ENCODE assay signal across 11 cellular contexts in the genomic region with DNA sequence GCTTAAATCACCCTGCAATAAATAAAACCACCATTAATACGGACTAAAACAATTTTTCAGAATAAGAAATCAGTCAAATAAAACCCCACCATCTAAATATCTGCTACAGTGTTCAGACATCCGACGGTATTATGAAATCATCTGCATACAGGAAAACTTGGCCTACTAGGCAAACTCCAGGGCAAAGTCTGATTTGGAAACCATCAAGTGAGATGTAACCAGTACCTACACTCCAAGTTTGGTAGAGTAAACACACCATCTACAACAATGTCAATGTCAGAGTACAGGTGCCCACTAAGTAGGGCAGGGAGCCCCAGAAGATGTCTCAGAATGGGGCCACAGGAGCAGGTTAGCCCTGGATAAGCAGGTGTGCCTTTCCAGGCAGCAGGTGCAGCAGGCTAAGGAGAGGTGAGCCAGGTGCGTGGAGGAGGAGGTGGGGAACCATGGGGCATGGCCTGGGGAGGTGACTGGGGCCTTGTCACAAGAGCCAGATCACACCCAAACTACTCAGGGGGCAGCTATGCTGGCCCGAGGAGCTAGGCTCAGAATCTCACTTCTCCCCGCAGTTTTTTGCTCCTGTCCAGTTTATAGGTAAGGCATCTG. TPM values are rescaled to one million over a fixed set of nuclear protein-coding genes. Genes with fewer than 3 reads are reported as not detected.
DNase-seq lines count a peak whose midpoint lies in the region; ATAC-seq and TF ChIP-seq lines count a peak whose summit lies in the region.
"Had no signal": no experiment of that assay in that cellular context is flagged by ENCODE, and none has a peak within 500 bp of the region (broad histone marks: within the 10 kb centered on the region; RNA-seq: fewer than 3 reads in every experiment).

No MANE protein-coding gene starts in this region.

- H3K27ac ChIP-seq in 22Rv1: peak overlapping the region; percentile 60
- peak overlapping the region; percentile 93 for H3K27ac ChIP-seq in IMR-90 (ENCODE audit: insufficient read depth, low read length)
- H3K27ac ChIP-seq in dorsolateral prefrontal cortex: peak overlapping the region in 42 of 59 donors; percentile 6 to 78 (median 58)
- peak overlapping the region; percentile 64 to 85 for H3K27ac ChIP-seq in ovary

- H3K9me3 ChIP-seq in IMR-90 (ENCODE audit: control insufficient read depth, insufficient read depth, low read length) (no peaks in the 10 kb centered on the region), ovary (no peaks in the 10 kb centered on the region)

- no peak overlapping the region; the same call in 1 of the 2 replicates for H2BK20ac ChIP-seq in IMR-90 (ENCODE audit: low read depth, low read length)

- H3K18ac ChIP-seq in IMR-90 (ENCODE audit: low read depth, low read length): peak overlapping the region; percentile 62

- H4K20me1 ChIP-seq in IMR-90 (ENCODE audit: insufficient read depth, low read length): peaks cover 93% of the 10 kb centered on the region

- POLR2A ChIA-PET in IMR-90 (lab: Charles Lee; ENCODE audit: unreplicated experiment): no interaction called here

- no peak overlapping the region; a peak in 1 of 4 replicates for H4K8ac ChIP-seq in IMR-90 (ENCODE audit: low read depth in 2 of 2, low read length in 2 of 2)

- H2BK15ac ChIP-seq in IMR-90 (ENCODE audit: low read depth, low read length): 0 out of 3 replicates have a peak overlapping the region, but pooled peaks have one; percentile 22

- H3K79me1 ChIP-seq in IMR-90 (ENCODE audit: low read depth in 1 of 2, low read length in 2 of 2): peaks cover 33 to 94% of the 10 kb centered on the region in 2 experiments

- H3K9ac ChIP-seq in IMR-90 (ENCODE audit: low read depth, low read length): no peak overlapping the region

- H2AK9ac ChIP-seq in IMR-90 (replicated peaks; ENCODE audit: low read depth, low read length, poor library complexity): peak overlapping the region; percentile 73

- peak overlapping the region; percentile 83 for H2BK5ac ChIP-seq in IMR-90 (ENCODE audit: low read depth, low read length, poor library complexity, severe bottlenecking)

- H4K91ac ChIP-seq in IMR-90 (ENCODE audit: insufficient read depth, low read depth, low read length): peak overlapping the region; percentile 24; the same call in 1 of the 2 replicates

- H2AFZ ChIP-seq in IMR-90 (replicated peaks; ENCODE audit: low read length, poor library complexity): no peak overlapping the region

- TF ChIP-seq RAD21 in IMR-90 (IDR thresholded peaks at IDR 0.05; ENCODE audit: low read length): no peak

- DNase-seq in IMR-90 (no peak), dorsolateral prefrontal cortex (no peak), ovary (peak in 1 of 5 donors; percentile 43), posterior cingulate gyrus (no peak), cerebellar nuclear complex (lab: John Stamatoyannopoulos, UW) (no peak), NCI-H446 (lab: John Stamatoyannopoulos, UW) (no peak)
- DNase-seq: NCI-H2081 treated with DMSO at 0.1 percent for 48 hours; stimulated activated naive CD4-positive, alpha-beta T cell; SW 1271 had no signal

- peak overlapping the region; percentile 31; the same call in 1 of the 2 replicates for H3K56ac ChIP-seq in IMR-90 (ENCODE audit: extremely low read depth, insufficient read depth, low read length)

- H3K4me2 ChIP-seq in IMR-90 (ENCODE audit: low read depth, low read length): no peak overlapping the region; the same call in 1 of the 2 replicates

- BruUV-seq in IMR-90 (replicated peaks; lab: Mats Ljungman, UMichigan): no TSS peak

- peak overlapping the region; percentile 45; the same call in 1 of the 2 replicates for H3K14ac ChIP-seq in IMR-90 (replicated peaks; ENCODE audit: low read depth, low read length)

- intact Hi-C loops in IMR-90 (cut with micrococcal nuclease): no loop called here
- intact Hi-C loops in dorsolateral prefrontal cortex (cut with DNase I): no loop called here
- intact Hi-C loops in ovary (cut with DNase I): no loop called here
- intact Hi-C loops in posterior cingulate gyrus (cut with DNase I): no loop called here

- ATAC-seq in IMR-90 (ENCODE audit: low read depth) (no peak), GM19035 (IDR thresholded peaks at IDR 0.05; ENCODE audit: unreplicated experiment) (no peak)

- H3K27me3 ChIP-seq in IMR-90 (ENCODE audit: control insufficient read depth, insufficient read depth, low read length): no peaks in the 10 kb centered on the region
- H3K27me3 ChIP-seq in dorsolateral prefrontal cortex: no peaks in the 10 kb centered on the region
- no peaks in the 10 kb centered on the region for H3K27me3 ChIP-seq in ovary

- WGBS in IMR-90 (ENCODE audit: extremely low coverage in 2 of 2, insufficient read length in 1 of 2), 2 experiments: 100% methylated on average over 2 of the region's 6 CpGs; no CpG with 5 or more reads in 1 of the 2 experiments
- WGBS in ovary, 3 donors: 46 to 59% (median 49%) methylated on average over 6 of the region's 6 CpGs

- H3K4ac ChIP-seq in IMR-90 (ENCODE audit: low read depth, low read length): peak overlapping the region; percentile 66; the same call in 1 of the 2 replicates

- TF ChIP-seq POLR2A in IMR-90 (IDR thresholded peaks at IDR 0.05; ENCODE audit: low read depth, low read length) (no peak), ovary (IDR thresholded peaks at IDR 0.05) (no peak)

- H3K36me3 ChIP-seq in IMR-90 (ENCODE audit: control insufficient read depth, insufficient read depth, low read length): no peaks in the 10 kb centered on the region
- H3K36me3 ChIP-seq in ovary: no peaks in the 10 kb centered on the region

- H2AK5ac ChIP-seq in IMR-90 (ENCODE audit: low read depth, low read length): peak overlapping the region; percentile 75

- in situ Hi-C loops in IMR-90 (cut with MboI; ENCODE audit: low sequenced_read_pairs): no loop called here

- H3K23ac ChIP-seq in IMR-90 (ENCODE audit: low read depth, low read length): peak overlapping the region; percentile 65; the same call in 1 of the 2 replicates

- H3K4me1 ChIP-seq in IMR-90 (ENCODE audit: control insufficient read depth, insufficient read depth, low read length) (peaks cover 53% of the 10 kb centered on the region), ovary (ENCODE audit: insufficient read depth) (peaks cover 51% of the 10 kb centered on the region)

- H3K9me1 ChIP-seq in IMR-90 (ENCODE audit: insufficient read depth, low read length): peaks cover 54% of the 10 kb centered on the region

- CTCF ChIA-PET in IMR-90 (lab: Yijun Ruan, JAX): interaction anchor here (0.6 to 1.2 kb wide), 2 partner anchors 35 to 215 kb away, joined by 3 to 5 read pairs; no protein-coding TSS in a partner anchor

- peak overlapping the region; percentile 52; the same call in 1 of the 2 replicates for H4K5ac ChIP-seq in IMR-90 (ENCODE audit: low read depth, low read length)

- dilution Hi-C loops in IMR-90 (cut with HindIII; ENCODE audit: low sequenced_read_pairs, unreplicated experiment): no loop called here

- H3K4me3 ChIP-seq in IMR-90 (ENCODE audit: insufficient read depth, low read depth, low read length): no peak overlapping the region
- no peak overlapping the region for H3K4me3 ChIP-seq in dorsolateral prefrontal cortex
- H3K4me3 ChIP-seq in ovary: no peak overlapping the region

- peak overlapping the region; percentile 37; the same call in 1 of the 2 replicates for H2BK120ac ChIP-seq in IMR-90 (ENCODE audit: low read depth, low read length)

- TF ChIP-seq CTCF in 22Rv1 (IDR thresholded peaks at IDR 0.05) (no peak), IMR-90 (conservative IDR thresholded peaks at IDR 0.05; ENCODE audit: low read depth, low read length) (no peak), dorsolateral prefrontal cortex (IDR thresholded peaks at IDR 0.05 in 54 of 56, conservative IDR thresholded peaks at IDR 0.05 in 2 of 56; ENCODE audit: low read depth in 1 of 56, partially characterized antibody in 56 of 56) (no peak), ovary (IDR thresholded peaks at IDR 0.05) (no peak)

- TF ChIP-seq EP300 in ovary (IDR thresholded peaks at IDR 0.05): no peak

TF ChIP-seq in IMR-90, 13 proteins besides CTCF, POLR2A, EP300 and RAD21 (continues in another document):
- no peak for TF ChIP-seq NFE2L2 (IDR thresholded peaks at IDR 0.05; ENCODE audit: low read depth, low read length)
- no peak for TF ChIP-seq MXI1 (IDR thresholded peaks at IDR 0.05; ENCODE audit: borderline replicate concordance, low read depth, low read length)
- TF ChIP-seq RFX5 (IDR thresholded peaks at IDR 0.05; ENCODE audit: low read depth, low read length): no peak
- no peak for TF ChIP-seq CEBPB (IDR thresholded peaks at IDR 0.05; ENCODE audit: low read depth, low read length)
- TF ChIP-seq CHD1 (IDR thresholded peaks at IDR 0.05; ENCODE audit: low read depth, low read length): no peak
- TF ChIP-seq, protein P1, sequence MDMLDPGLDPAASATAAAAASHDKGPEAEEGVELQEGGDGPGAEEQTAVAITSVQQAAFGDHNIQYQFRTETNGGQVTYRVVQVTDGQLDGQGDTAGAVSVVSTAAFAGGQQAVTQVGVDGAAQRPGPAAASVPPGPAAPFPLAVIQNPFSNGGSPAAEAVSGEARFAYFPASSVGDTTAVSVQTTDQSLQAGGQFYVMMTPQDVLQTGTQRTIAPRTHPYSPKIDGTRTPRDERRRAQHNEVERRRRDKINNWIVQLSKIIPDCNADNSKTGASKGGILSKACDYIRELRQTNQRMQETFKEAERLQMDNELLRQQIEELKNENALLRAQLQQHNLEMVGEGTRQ (IDR thresholded peaks at IDR 0.05; ENCODE audit: low read depth, low read length): no peak
- no peak for TF ChIP-seq FOS (IDR thresholded peaks at IDR 0.05; ENCODE audit: low read depth, low read length)
- TF ChIP-seq MAFK (IDR thresholded peaks at IDR 0.05; ENCODE audit: low read depth, low read length): no peak
- no peak for TF ChIP-seq MAZ (IDR thresholded peaks at IDR 0.05; ENCODE audit: borderline replicate concordance, low read depth, low read length)
- no peak for TF ChIP-seq BHLHE40 (IDR thresholded peaks at IDR 0.05; ENCODE audit: low read depth, low read length)
- TF ChIP-seq SMC3 (IDR thresholded peaks at IDR 0.05; ENCODE audit: low read depth, low read length): no peak

RNA-seq across cellular contexts. Expression of a gene that starts 59.6 kb away (rescaled TPM):
- total RNA-seq in IMR-90 (2012; rRNA removed): 180 and 216 TPM in 2 replicates
- 271 and 304 TPM in 2 replicates for polyA plus RNA-seq in IMR-90 (2012; rRNA removed)
- 189 and 234 TPM in 2 replicates for polyA plus RNA-seq in IMR-90 (2012; cell fraction: cytosol; rRNA removed)
- 74.4 and 139 TPM in 2 replicates for polyA plus RNA-seq in IMR-90 (2012; cell fraction: nucleus; rRNA removed; ENCODE audit: low replicate concordance)
- 100 to 1,000 TPM; 118 to 250 (median 198) TPM for total RNA-seq in dorsolateral prefrontal cortex
- 100 to 1,000 TPM in 5 of 7 donors, 10 to 100 TPM in 2; 85.0 to 347 (median 258) TPM for total RNA-seq in ovary
- polyA plus RNA-seq in ovary: 100 to 1,000 TPM; 253 to 391 TPM
